In genomic region chr11:122180435-122180834, GRCh38 we compare ENCODE assay signal across 1 cellular context.
TF ChIP-seq lines count a peak whose summit lies in the region.

No MANE protein-coding gene starts in this region.

TF ChIP-seq in A549, 52 proteins besides CTCF, POLR2A, EP300 and RAD21 (continued from another document):
- TF ChIP-seq E2F6 (IDR thresholded peaks at IDR 0.05; ENCODE audit: borderline replicate concordance, low read depth): no peak
- no peak for TF ChIP-seq BHLHE40 (IDR thresholded peaks at IDR 0.05; ENCODE audit: low read depth, low read length)
- no peak for TF ChIP-seq ZNF302 (CRISPR knock-in tag; IDR thresholded peaks at IDR 0.05)
- TF ChIP-seq RARB (CRISPR knock-in tag; IDR thresholded peaks at IDR 0.05): no peak
- TF ChIP-seq ESRRA (IDR thresholded peaks at IDR 0.05; ENCODE audit: borderline replicate concordance, low read length): no peak
- TF ChIP-seq MAX (IDR thresholded peaks at IDR 0.05): 0 out of 2 replicates have a peak, but pooled peaks have one; percentile 28
- no peak for TF ChIP-seq NPAS2 (CRISPR knock-in tag; IDR thresholded peaks at IDR 0.05; ENCODE audit: borderline replicate concordance)
- TF ChIP-seq HOXB13 (CRISPR knock-in tag; IDR thresholded peaks at IDR 0.05; ENCODE audit: low read depth): peak; percentile 48; the same call in 1 of the 2 replicates
- TF ChIP-seq CHD4 (IDR thresholded peaks at IDR 0.05; ENCODE audit: borderline replicate concordance): no peak
- TF ChIP-seq PHF8 (IDR thresholded peaks at IDR 0.05; ENCODE audit: borderline replicate concordance, low read depth): no peak
- peak; percentile 77 for TF ChIP-seq NFE2L2 (conservative IDR thresholded peaks at IDR 0.05; ENCODE audit: low read length)
- TF ChIP-seq FOXS1 (CRISPR knock-in tag; IDR thresholded peaks at IDR 0.05): no peak
- TF ChIP-seq RNF2 (IDR thresholded peaks at IDR 0.05; ENCODE audit: borderline replicate concordance, low read depth): no peak
- peak; percentile 53 to 88 for TF ChIP-seq CEBPB (IDR thresholded peaks at IDR 0.05)
- no peak for TF ChIP-seq RCOR1 (IDR thresholded peaks at IDR 0.05; ENCODE audit: low read depth, low read length)
- TF ChIP-seq FOSL2 (IDR thresholded peaks at IDR 0.05): peak; percentile 79
- peak; percentile 82 for TF ChIP-seq FOSL2 (CRISPR knock-in tag; IDR thresholded peaks at IDR 0.05)
- no peak for TF ChIP-seq ZC3H11A (IDR thresholded peaks at IDR 0.05)
- no peak for TF ChIP-seq ELK1 (IDR thresholded peaks at IDR 0.05; ENCODE audit: low read depth, low read length)
- TF ChIP-seq HOXA7 (CRISPR knock-in tag; IDR thresholded peaks at IDR 0.05): no peak
- no peak for TF ChIP-seq HEYL (CRISPR knock-in tag; IDR thresholded peaks at IDR 0.05)
- no peak for TF ChIP-seq HDAC2 (IDR thresholded peaks at IDR 0.05)
- TF ChIP-seq JUNB (IDR thresholded peaks at IDR 0.05): peak; percentile 91
- no peak for TF ChIP-seq POLR2AphosphoS2 (conservative IDR thresholded peaks at IDR 0.05; ENCODE audit: low read length)
- TF ChIP-seq MAZ (IDR thresholded peaks at IDR 0.05; ENCODE audit: borderline replicate concordance, low read depth, low read length): no peak
- peak; percentile 62; the same call in 1 of the 2 replicates for TF ChIP-seq HES2 (IDR thresholded peaks at IDR 0.05)
- peak; percentile 79 for TF ChIP-seq GATA3 (IDR thresholded peaks at IDR 0.05; ENCODE audit: borderline replicate concordance)
